21 cellular contexts compared by ENCODE assay signal in genomic region chr17:78223061-78223460, GRCh38. TPM values are rescaled to one million over a fixed set of nuclear protein-coding genes. Genes with fewer than 3 reads are reported as not detected.
DNase-seq lines count a peak whose midpoint lies in the region; ATAC-seq and TF ChIP-seq lines count a peak whose summit lies in the region.
"Had no signal": no experiment of that assay in that cellular context is flagged by ENCODE, and none has a peak within 500 bp of the region (broad histone marks: within the 10 kb centered on the region; RNA-seq: fewer than 3 reads in every experiment).

No MANE protein-coding gene starts in this region.

- H3K36me3 Mint-ChIP-seq in endothelial cell (ENCODE audit: low read depth, unreplicated experiment): no peaks in the 10 kb centered on the region
- peaks cover 45% of the 10 kb centered on the region for H3K36me3 Mint-ChIP-seq in activated CD8-positive, alpha-beta T cell treated with anti-CD3 and anti-CD28 coated beads for 36 hours (ENCODE audit: low read depth)
- H3K36me3 Mint-ChIP-seq: naive B cell had no signal

- no peaks in the 10 kb centered on the region for H3K36me3 ChIP-seq in psoas muscle (ENCODE audit: insufficient read depth in 1 of 2, low read depth in 1 of 2)
- H3K36me3 ChIP-seq: tibial artery had no signal

- H3K4me1 Mint-ChIP-seq in endothelial cell (ENCODE audit: unreplicated experiment): peaks cover 66% of the 10 kb centered on the region
- peaks cover 3% of the 10 kb centered on the region for H3K4me1 Mint-ChIP-seq in activated CD8-positive, alpha-beta T cell treated with anti-CD3 and anti-CD28 coated beads for 36 hours (ENCODE audit: low read depth)
- H3K4me1 Mint-ChIP-seq: central memory CD8-positive, alpha-beta T cell had no signal

- peak overlapping the region; percentile 79 for H3K4me3 Mint-ChIP-seq in endothelial cell (ENCODE audit: unreplicated experiment)
- no peak overlapping the region for H3K4me3 Mint-ChIP-seq in activated CD8-positive, alpha-beta T cell treated with anti-CD3 and anti-CD28 coated beads for 36 hours
- H3K4me3 Mint-ChIP-seq: central memory CD8-positive, alpha-beta T cell; naive B cell; stimulated activated naive B cell treated with anti-CD40 and anti-IgM and Interleukin-4, amounts not matched to agents 10 μg/mL and 1 μg/mL and 100 μg/mL, for 72 hours had no signal

- H3K4me1 ChIP-seq in psoas muscle: no peaks in the 10 kb centered on the region
- H3K4me1 ChIP-seq: tibial artery had no signal

- no peak for ATAC-seq in psoas muscle
- no peak for ATAC-seq in activated CD8-positive, alpha-beta T cell treated with anti-CD3 and anti-CD28 coated beads for 36 hours
- ATAC-seq: stimulated activated naive B cell treated with anti-CD40 and anti-IgM and Interleukin-4, amounts not matched to agents 10 μg/mL and 1 μg/mL and 100 μg/mL, for 72 hours had no signal

- DNase-seq in endothelial cell (ENCODE audit: low spot score): no peak
- no peak for DNase-seq in psoas muscle
- no peak for DNase-seq in activated CD8-positive, alpha-beta T cell treated with anti-CD3 and anti-CD28 coated beads for 36 hours
- DNase-seq in NCI-H2171 treated with DMSO at 0.1 percent for 48 hours (lab: John Stamatoyannopoulos, UW): no peak
- DNase-seq: activated CD4-positive, alpha-beta T cell treated with anti-CD3 and anti-CD28 coated beads for 48 hours; activated CD8-positive, alpha-beta memory T cell treated with anti-CD3 and anti-CD28 coated beads, Interleukin-2, amount 50 U/mL, for 48 hours; activated gamma-delta T cell treated with Interleukin-2 at 50 U/mL for 16 hours; amygdala; effector memory CD4-positive, alpha-beta T cell; H7; mammary epithelial cell; naive B cell; NCI-H1417; NCI-H524; stimulated activated naive B cell treated with anti-CD40 and anti-IgM and Interleukin-4, amounts not matched to agents 10 μg/mL and 1 μg/mL and 100 μg/mL, for 72 hours; SW 1271; tibial artery had no signal

- H3K27ac Mint-ChIP-seq in endothelial cell (ENCODE audit: unreplicated experiment): peak overlapping the region; percentile 96
- no peak overlapping the region for H3K27ac Mint-ChIP-seq in activated CD8-positive, alpha-beta T cell treated with anti-CD3 and anti-CD28 coated beads for 36 hours
- H3K27ac Mint-ChIP-seq: stimulated activated naive B cell treated with anti-CD40 and anti-IgM and Interleukin-4, amounts not matched to agents 10 μg/mL and 1 μg/mL and 100 μg/mL, for 72 hours had no signal

- no peaks in the 10 kb centered on the region for H3K9me3 Mint-ChIP-seq in endothelial cell (ENCODE audit: unreplicated experiment)
- H3K9me3 Mint-ChIP-seq in activated CD8-positive, alpha-beta T cell treated with anti-CD3 and anti-CD28 coated beads for 36 hours: no peaks in the 10 kb centered on the region
- H3K9me3 Mint-ChIP-seq: central memory CD8-positive, alpha-beta T cell; naive B cell; stimulated activated naive B cell treated with anti-CD40 and anti-IgM and Interleukin-4, amounts not matched to agents 10 μg/mL and 1 μg/mL and 100 μg/mL, for 72 hours had no signal

- POLR2A ChIA-PET in activated CD8-positive, alpha-beta T cell treated with anti-CD3 and anti-CD28 coated beads for 36 hours (lab: Charles Lee): interaction anchor here (1.6 kb wide), 1 partner anchor 54 kb away, joined by 4 read pairs; no protein-coding TSS in a partner anchor

- intact Hi-C loops in psoas muscle (cut with DNase I): no loop called here
- intact Hi-C loops in activated CD8-positive, alpha-beta T cell treated with anti-CD3 and anti-CD28 coated beads for 36 hours (cut with micrococcal nuclease): no loop called here

- peak overlapping the region; percentile 95 for H3K27ac ChIP-seq in angular gyrus (ENCODE audit: low read depth, low read length)
- peak overlapping the region; percentile 14 for H3K27ac ChIP-seq in psoas muscle
- H3K27ac ChIP-seq: tibial artery had no signal

- CTCF ChIA-PET in activated CD8-positive, alpha-beta T cell treated with anti-CD3 and anti-CD28 coated beads for 36 hours (lab: Charles Lee): interaction anchor here (1.1 to 1.8 kb wide), 2 partner anchors 26 to 138 kb away, joined by 4 read pairs; no protein-coding TSS in a partner anchor

- no peaks in the 10 kb centered on the region for H3K9me3 ChIP-seq in psoas muscle
- H3K9me3 ChIP-seq: tibial artery had no signal

- H3K4me3 ChIP-seq in psoas muscle: no peak overlapping the region
- H3K4me3 ChIP-seq: tibial artery had no signal

- 78 to 86% (median 82%) methylated on average over 4 of the region's 4 CpGs for WGBS in psoas muscle, 3 donors

- peaks cover 10% of the 10 kb centered on the region for H3K27me3 Mint-ChIP-seq in endothelial cell (ENCODE audit: unreplicated experiment)
- H3K27me3 Mint-ChIP-seq in activated CD8-positive, alpha-beta T cell treated with anti-CD3 and anti-CD28 coated beads for 36 hours: peaks cover 9% of the 10 kb centered on the region
- H3K27me3 Mint-ChIP-seq: central memory CD8-positive, alpha-beta T cell had no signal

- no peak for TF ChIP-seq CTCF in endothelial cell (IDR thresholded peaks at IDR 0.05; ENCODE audit: unreplicated experiment)
- no peak for TF ChIP-seq CTCF in psoas muscle (IDR thresholded peaks at IDR 0.05)
- TF ChIP-seq CTCF in activated CD8-positive, alpha-beta T cell treated with anti-CD3 and anti-CD28 coated beads for 36 hours (IDR thresholded peaks at IDR 0.05): no peak

- H3K27me3 ChIP-seq in psoas muscle (ENCODE audit: insufficient read depth in 3 of 3, low read length in 2 of 3): peaks cover 0 to 3% (median 0%) of the 10 kb centered on the region in 3 donors
- H3K27me3 ChIP-seq: tibial artery had no signal

RNA-seq across cellular contexts. Expression of gene TMEM235, which starts 8.4 kb away (rescaled TPM):
- total RNA-seq in endothelial cell (ENCODE audit: unreplicated experiment) (21.1 TPM), psoas muscle (not detected)
- polyA plus RNA-seq in psoas muscle: not detected
- total RNA-seq in activated CD8-positive, alpha-beta T cell treated with anti-CD3 and anti-CD28 coated beads for 36 hours: not detected
- total RNA-seq: H7, mammary epithelial cell, osteocyte, RPMI7951 had no signal
- polyA plus RNA-seq: mammary epithelial cell had no signal

RNA-seq across cellular contexts. Expression of gene BIRC5, which starts 9.0 kb away (rescaled TPM):
- 22.0 TPM for total RNA-seq in endothelial cell (ENCODE audit: unreplicated experiment)
- under 1 TPM in 2 of 4 donors, not detected in 2; 0.12 to 0.34 TPM for total RNA-seq in psoas muscle
- polyA plus RNA-seq in psoas muscle: under 1 TPM; 0.06 to 0.96 (median 0.23) TPM
- total RNA-seq in activated CD8-positive, alpha-beta T cell treated with anti-CD3 and anti-CD28 coated beads for 36 hours: 10 to 100 TPM; 90.6 to 93.7 TPM

RNA-seq across cellular contexts. Expression of gene AFMID, which starts 35.9 kb away (rescaled TPM):
- 135 TPM for total RNA-seq in endothelial cell (ENCODE audit: unreplicated experiment)
- 10 to 100 TPM in 2 of 4 donors, 1 to 10 TPM in 2; 7.4 to 20.8 (median 12.1) TPM for total RNA-seq in psoas muscle
- 1 to 10 TPM; 8.1 to 9.9 (median 9.3) TPM for polyA plus RNA-seq in psoas muscle
- total RNA-seq in activated CD8-positive, alpha-beta T cell treated with anti-CD3 and anti-CD28 coated beads for 36 hours: 10 to 100 TPM; 20.8 to 27.9 TPM

RNA-seq across cellular contexts. Expression of gene TK1, which starts 36.2 kb away (rescaled TPM):
- 23.8 TPM for total RNA-seq in endothelial cell (ENCODE audit: unreplicated experiment)
- total RNA-seq in psoas muscle: 1 to 10 TPM in 3 of 4 donors, under 1 TPM in 1; 0.68 to 3.1 (median 2.3) TPM
- polyA plus RNA-seq in psoas muscle: 1 to 10 TPM in 2 of 3 donors, under 1 TPM in 1; 0.88 to 1.5 (median 1.1) TPM
- 100 to 1,000 TPM; 175 to 179 TPM for total RNA-seq in activated CD8-positive, alpha-beta T cell treated with anti-CD3 and anti-CD28 coated beads for 36 hours

RNA-seq across cellular contexts. Expression of gene SYNGR2, which starts 54.7 kb away (rescaled TPM):
- 72.6 TPM for total RNA-seq in endothelial cell (ENCODE audit: unreplicated experiment)
- total RNA-seq in psoas muscle: 100 to 1,000 TPM; 134 to 313 (median 192) TPM
- 100 to 1,000 TPM in 2 of 3 donors, 10 to 100 TPM in 1; 61.7 to 181 (median 120) TPM for polyA plus RNA-seq in psoas muscle
- total RNA-seq in activated CD8-positive, alpha-beta T cell treated with anti-CD3 and anti-CD28 coated beads for 36 hours: 10 to 100 TPM; 92.6 to 95.1 TPM

Comparison
In these comparisons a context has a peak if more than half of its experiments do, and no peak if none do; other contexts are left out.
1. RNA of gene TMEM235, which starts 8.4 kb away (total RNA-seq): 21.1 TPM in endothelial cell (single experiment); not detected in psoas muscle and not detected in activated CD8-positive, alpha-beta T cell treated with anti-CD3 and anti-CD28 coated beads for 36 hours; every median in the first group is over 10 times any median in the second.
2. RNA of gene BIRC5, which starts 9.0 kb away (total RNA-seq): 90.6 to 93.7 TPM in activated CD8-positive, alpha-beta T cell treated with anti-CD3 and anti-CD28 coated beads for 36 hours and 22.0 TPM in endothelial cell (single experiment); 0.12 to 0.34 TPM in psoas muscle; every median in the first group is over 10 times any median in the second.